18 cellular contexts compared by ENCODE assay signal in the genomic region with DNA sequence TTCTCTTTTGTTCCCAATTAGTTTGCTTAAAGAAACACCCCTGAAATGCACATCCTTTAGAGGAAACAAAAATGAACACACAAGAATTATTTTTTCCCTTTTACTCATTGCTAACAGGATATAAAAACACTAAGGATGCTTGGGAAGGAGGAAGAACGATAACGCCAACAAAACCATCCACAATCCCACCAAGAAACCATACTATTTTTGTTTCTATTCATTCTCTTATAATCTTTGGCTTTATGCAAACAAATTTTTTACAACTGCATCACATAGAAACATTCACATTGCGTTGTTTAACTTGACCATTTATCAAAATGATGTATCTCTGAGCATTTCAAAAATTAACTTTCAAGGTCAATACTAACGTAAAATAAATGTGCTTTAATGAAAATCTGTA. TPM values are rescaled to one million over a fixed set of nuclear protein-coding genes. Genes with fewer than 3 reads are reported as not detected.
A peak's percentile ranks its signal among the peaks of the same experiment; 100 is the strongest.
DNase-seq lines count a peak whose midpoint lies in the region; ATAC-seq and TF ChIP-seq lines count a peak whose summit lies in the region.
"Had no signal": no experiment of that assay in that cellular context is flagged by ENCODE, and none has a peak within 500 bp of the region (broad histone marks: within the 10 kb centered on the region; RNA-seq: fewer than 3 reads in every experiment).

No MANE protein-coding gene starts in this region.

- peak overlapping the region; percentile 68 for H3K4me2 ChIP-seq in osteoblast (ENCODE audit: insufficient read depth, low read length)
- H3K4me2 ChIP-seq: A549 had no signal

- no peak overlapping the region for H3K27ac Mint-ChIP-seq in activated T-helper 2 cell treated with anti-CD3 and anti-CD28 coated beads, Interferon-gamma antibody, Interleukin-2, Interleukin-4, amounts not matched to agents 10 μg/mL and 5 μg/mL and 100 μg/mL, durations not matched to agents 14 hours and 24 hours and 36 hours

- H3K36me3 ChIP-seq in left ventricle myocardium inferior (no peaks in the 10 kb centered on the region), osteoblast (ENCODE audit: insufficient read depth, low read length) (no peaks in the 10 kb centered on the region), upper lobe of right lung (no peaks in the 10 kb centered on the region)

- H3K79me2 ChIP-seq in osteoblast (ENCODE audit: insufficient read depth, low read length): peaks cover 93% of the 10 kb centered on the region

- peaks cover 4% of the 10 kb centered on the region for H4K20me1 ChIP-seq in osteoblast (ENCODE audit: insufficient read depth, low read length)

- CTCF ChIA-PET in GM10248 (lab: Yijun Ruan, JAX): interaction anchor here (0.7 kb wide), 1 partner anchor 20 kb away, joined by 3 read pairs; no protein-coding TSS in a partner anchor

- WGBS in right cardiac atrium: 48% methylated on average over 4 of the region's 4 CpGs

- H3K27me3 ChIP-seq in left ventricle myocardium inferior (ENCODE audit: low read depth) (no peaks in the 10 kb centered on the region), right cardiac atrium (ENCODE audit: control insufficient read depth, insufficient read depth) (no peaks in the 10 kb centered on the region), dorsolateral prefrontal cortex (no peaks in the 10 kb centered on the region), osteoblast (ENCODE audit: insufficient read depth, low read length) (no peaks in the 10 kb centered on the region), upper lobe of right lung (no peaks in the 10 kb centered on the region)

- H3K9me3 ChIP-seq in left ventricle myocardium inferior (replicated peaks) (no peaks in the 10 kb centered on the region), right cardiac atrium (ENCODE audit: control insufficient read depth, low read length) (no peaks in the 10 kb centered on the region), osteoblast (ENCODE audit: low read depth, low read length) (no peaks in the 10 kb centered on the region), upper lobe of right lung (no peaks in the 10 kb centered on the region)
- H3K9me3 ChIP-seq: A549 had no signal

- peaks cover 22% of the 10 kb centered on the region for H3K27me3 Mint-ChIP-seq in activated T-helper 2 cell treated with anti-CD3 and anti-CD28 coated beads, Interferon-gamma antibody, Interleukin-2, Interleukin-4, amounts not matched to agents 10 μg/mL and 5 μg/mL and 100 μg/mL, durations not matched to agents 14 hours and 24 hours and 36 hours (ENCODE audit: low read depth)

- POLR2A ChIA-PET in GM10248 (lab: Yijun Ruan, JAX): no interaction called here

- no peak overlapping the region for H3K4me3 Mint-ChIP-seq in activated T-helper 2 cell treated with anti-CD3 and anti-CD28 coated beads, Interferon-gamma antibody, Interleukin-2, Interleukin-4, amounts not matched to agents 10 μg/mL and 5 μg/mL and 100 μg/mL, durations not matched to agents 14 hours and 24 hours and 36 hours (ENCODE audit: low read depth)

- peak overlapping the region; percentile 59 for H3K27ac ChIP-seq in left ventricle myocardium inferior (replicated peaks)
- H3K27ac ChIP-seq in right cardiac atrium (ENCODE audit: low read length): no peak overlapping the region
- peak overlapping the region in 45 of 59 donors; percentile 5 to 84 (median 65) for H3K27ac ChIP-seq in dorsolateral prefrontal cortex
- peak overlapping the region; percentile 89 for H3K27ac ChIP-seq in osteoblast (ENCODE audit: low read depth, low read length)
- H3K27ac ChIP-seq in upper lobe of right lung: peak overlapping the region; percentile 38
- H3K27ac ChIP-seq: A549, C4-2B had no signal

- no peak for ATAC-seq in right cardiac atrium
- ATAC-seq in upper lobe of right lung: no peak
- ATAC-seq: A549, HCT116, K562 had no signal

- H3K4me3 ChIP-seq in left ventricle myocardium inferior: peak overlapping the region; percentile 14
- no peak overlapping the region for H3K4me3 ChIP-seq in right cardiac atrium (ENCODE audit: low read length)
- no peak overlapping the region for H3K4me3 ChIP-seq in dorsolateral prefrontal cortex
- H3K4me3 ChIP-seq in osteoblast (ENCODE audit: insufficient read depth, low read length): peak overlapping the region; percentile 11
- H3K4me3 ChIP-seq in upper lobe of right lung: no peak overlapping the region
- H3K4me3 ChIP-seq: A549, K562 had no signal

- no peaks in the 10 kb centered on the region for H3K36me3 Mint-ChIP-seq in activated T-helper 2 cell treated with anti-CD3 and anti-CD28 coated beads, Interferon-gamma antibody, Interleukin-2, Interleukin-4, amounts not matched to agents 10 μg/mL and 5 μg/mL and 100 μg/mL, durations not matched to agents 14 hours and 24 hours and 36 hours (ENCODE audit: low read depth)

- H3K4me1 ChIP-seq in left ventricle myocardium inferior (peaks cover 99% of the 10 kb centered on the region), right cardiac atrium (ENCODE audit: control insufficient read depth, insufficient read depth, low read length) (peaks cover 13% of the 10 kb centered on the region), osteoblast (ENCODE audit: insufficient read depth, low read length) (peaks cover 73% of the 10 kb centered on the region), upper lobe of right lung (peaks cover 49% of the 10 kb centered on the region)

- H3K9me3 Mint-ChIP-seq in activated T-helper 2 cell treated with anti-CD3 and anti-CD28 coated beads, Interferon-gamma antibody, Interleukin-2, Interleukin-4, amounts not matched to agents 10 μg/mL and 5 μg/mL and 100 μg/mL, durations not matched to agents 14 hours and 24 hours and 36 hours: no peaks in the 10 kb centered on the region

- no peak overlapping the region for H2AFZ ChIP-seq in osteoblast (ENCODE audit: low read length)

- intact Hi-C loops in left ventricle myocardium inferior (cut with micrococcal nuclease): no loop called here
- intact Hi-C loops in right cardiac atrium (cut with DNase I): loop anchor here in 2 of 4 donors (10.0 kb wide), 1 partner anchor 58 kb away; no protein-coding TSS in a partner anchor
- intact Hi-C loops in dorsolateral prefrontal cortex (cut with DNase I): no loop called here
- intact Hi-C loops in upper lobe of right lung (cut with DNase I): no loop called here
- intact Hi-C loops in activated T-helper 2 cell treated with anti-CD3 and anti-CD28 coated beads, Interferon-gamma antibody, Interleukin-2, Interleukin-4, amounts not matched to agents 10 μg/mL and 5 μg/mL and 100 μg/mL, durations not matched to agents 14 hours and 24 hours and 36 hours (cut with micrococcal nuclease): no loop called here

- TF ChIP-seq CTCF in left ventricle myocardium inferior (IDR thresholded peaks at IDR 0.05; ENCODE audit: borderline replicate concordance): no peak
- no peak for TF ChIP-seq CTCF in dorsolateral prefrontal cortex (IDR thresholded peaks at IDR 0.05 in 54 of 56, conservative IDR thresholded peaks at IDR 0.05 in 2 of 56; ENCODE audit: low read depth in 1 of 56, partially characterized antibody in 56 of 56)
- no peak for TF ChIP-seq CTCF in osteoblast (IDR thresholded peaks at IDR 0.05; ENCODE audit: extremely low read depth, low read depth, low read length)
- TF ChIP-seq CTCF in upper lobe of right lung (IDR thresholded peaks at IDR 0.05): no peak
- no peak for TF ChIP-seq CTCF in GM10248 (IDR thresholded peaks at IDR 0.05; ENCODE audit: control extremely low read depth, extremely low read depth, low read depth, missing control alignments)

- DNase-seq in left ventricle myocardium inferior (no peak), right cardiac atrium (no peak), dorsolateral prefrontal cortex (no peak), osteoblast (ENCODE audit: insufficient read length, low spot score, missing footprints) (no peak), upper lobe of right lung (no peak), SKM-1 treated with dmso at 0.1 percent for 144 hours (lab: John Stamatoyannopoulos, UW; ENCODE audit: unreplicated experiment) (no peak), GM10248 (ENCODE audit: extremely low spot score) (no peak)
- no peak for DNase-seq in activated T-helper 2 cell treated with anti-CD3 and anti-CD28 coated beads, Interferon-gamma antibody, Interleukin-2, Interleukin-4, amounts not matched to agents 10 μg/mL and 5 μg/mL and 100 μg/mL, durations not matched to agents 14 hours and 24 hours and 36 hours (ENCODE audit: low spot score)
- DNase-seq: GDM1, NCI-H1417 treated with DMSO at 0.1 percent for 48 hours, NCI-H2029, NCI-H2171 treated with DMSO at 0.1 percent for 48 hours, NCI-H748 treated with DMSO at 0.1 percent for 48 hours, RPMI8226 had no signal

- H3K4me1 Mint-ChIP-seq in activated T-helper 2 cell treated with anti-CD3 and anti-CD28 coated beads, Interferon-gamma antibody, Interleukin-2, Interleukin-4, amounts not matched to agents 10 μg/mL and 5 μg/mL and 100 μg/mL, durations not matched to agents 14 hours and 24 hours and 36 hours (ENCODE audit: low read depth): no peaks in the 10 kb centered on the region

RNA-seq across cellular contexts. Expression of a gene that starts 12.0 kb away (rescaled TPM):
- total RNA-seq in left ventricle myocardium inferior: 23.5 TPM
- 10 to 100 TPM; 36.6 to 46.2 (median 39.6) TPM for total RNA-seq in right cardiac atrium
- 12.7 TPM for polyA plus RNA-seq in right cardiac atrium
- 100 to 1,000 TPM in 78 of 120 experiments, 10 to 100 TPM in 42; 71.7 to 260 (median 112) TPM for total RNA-seq in dorsolateral prefrontal cortex
- total RNA-seq in osteoblast: 89.0 and 92.3 TPM in 2 replicates
- 88.2 TPM for total RNA-seq in upper lobe of right lung
- 0.73 and 1.4 TPM in 2 replicates for total RNA-seq in activated T-helper 2 cell treated with anti-CD3 and anti-CD28 coated beads, Interferon-gamma antibody, Interleukin-2, Interleukin-4, amounts not matched to agents 10 μg/mL and 5 μg/mL and 100 μg/mL, durations not matched to agents 14 hours and 24 hours and 36 hours

RNA-seq across cellular contexts. Expression of a gene that starts 54.4 kb away (rescaled TPM):
- total RNA-seq in left ventricle myocardium inferior: 35.2 TPM
- 10 to 100 TPM in 3 of 4 donors, 1 to 10 TPM in 1; 8.3 to 47.7 (median 28.4) TPM for total RNA-seq in right cardiac atrium
- polyA plus RNA-seq in right cardiac atrium: 63.9 TPM
- total RNA-seq in dorsolateral prefrontal cortex: 1,000 to 10,000 TPM in 92 of 120 experiments, 100 to 1,000 TPM in 28; 402 to 1,618 (median 1,227) TPM
- total RNA-seq in osteoblast: 258 and 348 TPM in 2 replicates
- 7.2 TPM for total RNA-seq in upper lobe of right lung
- 0.48 and 0.83 TPM in 2 replicates for total RNA-seq in activated T-helper 2 cell treated with anti-CD3 and anti-CD28 coated beads, Interferon-gamma antibody, Interleukin-2, Interleukin-4, amounts not matched to agents 10 μg/mL and 5 μg/mL and 100 μg/mL, durations not matched to agents 14 hours and 24 hours and 36 hours
- polyA plus RNA-seq: K562 had no signal

Comparison
In these comparisons a context has a peak if more than half of its experiments do, and no peak if none do; other contexts are left out.
1. H3K4me3 ChIP-seq: peak in left ventricle myocardium inferior (single experiment) and osteoblast (single experiment); none in right cardiac atrium (single experiment), dorsolateral prefrontal cortex (0 of 59) and upper lobe of right lung (single experiment).
2. RNA of a gene that starts 12.0 kb away (total RNA-seq): 71.7 to 260 TPM in dorsolateral prefrontal cortex, 89.0 to 92.3 TPM in osteoblast, 88.2 TPM in upper lobe of right lung (single experiment), 36.6 to 46.2 TPM in right cardiac atrium and 23.5 TPM in left ventricle myocardium inferior (single experiment); 0.73 to 1.4 TPM in activated T-helper 2 cell treated with anti-CD3 and anti-CD28 coated beads, Interferon-gamma antibody, Interleukin-2, Interleukin-4, amounts not matched to agents 10 μg/mL and 5 μg/mL and 100 μg/mL, durations not matched to agents 14 hours and 24 hours and 36 hours; every median in the first group is over 10 times any median in the second.